ENCODE assay signal across 8 cellular contexts in genomic region chr7:135977742-135978066, GRCh38. TPM values are rescaled to one million over a fixed set of nuclear protein-coding genes. Genes with fewer than 3 reads are reported as not detected.
DNase-seq lines count a peak whose midpoint lies in the region; ATAC-seq and TF ChIP-seq lines count a peak whose summit lies in the region.

No MANE protein-coding gene starts in this region.

- H3K4me3 Mint-ChIP-seq in CD4-positive, alpha-beta memory T cell: peak overlapping the region; percentile 89 to 100 (median 96)

- peak overlapping the region; percentile 42 for H2AFZ ChIP-seq in OCI-LY1 (ENCODE audit: low read length)
- H2AFZ ChIP-seq in neuron (ENCODE audit: low read depth, low read length): peak overlapping the region; percentile 68

- no peaks in the 10 kb centered on the region; the same call in 1 of the 2 replicates for H4K20me1 ChIP-seq in OCI-LY1 (ENCODE audit: insufficient read depth, low read length)

- H3K27me3 ChIP-seq in CD4-positive, alpha-beta memory T cell (ENCODE audit: insufficient read depth, low read length): no peaks in the 10 kb centered on the region
- H3K27me3 ChIP-seq in OCI-LY1 (ENCODE audit: insufficient read depth, low read length) (no peaks in the 10 kb centered on the region), endocrine pancreas (ENCODE audit: control insufficient read depth, insufficient read depth, low read length) (no peaks in the 10 kb centered on the region), neuron (ENCODE audit: insufficient read depth, low read length) (no peaks in the 10 kb centered on the region)

- peak overlapping the region; percentile 96 for H3K4me2 ChIP-seq in OCI-LY1 (ENCODE audit: low read length)

- intact Hi-C loops in CD4-positive, alpha-beta memory T cell (cut with micrococcal nuclease): loop anchor here (1.0 to 5.0 kb wide), 6 partner anchors 315 to 1660 kb away; partner anchors contain the start of genes AGBL3, BPGM, CNOT4 and SLC35B4
- intact Hi-C loops in sciatic nerve (cut with DNase I): no loop called here

- H3K27ac ChIP-seq in CD4-positive, alpha-beta memory T cell (ENCODE audit: low read depth, low read length): peak overlapping the region; percentile 93
- H3K27ac ChIP-seq in OCI-LY1 (ENCODE audit: low read depth, low read length, poor library complexity, severe bottlenecking): no peak overlapping the region

- H3K9me3 ChIP-seq in CD4-positive, alpha-beta memory T cell (ENCODE audit: control insufficient read depth in 1 of 2, low read length in 2 of 2): no peaks in the 10 kb centered on the region
- no peaks in the 10 kb centered on the region for H3K9me3 ChIP-seq in OCI-LY1 (ENCODE audit: low read length)
- H3K9me3 ChIP-seq in endocrine pancreas (ENCODE audit: control insufficient read depth, low read length): no peaks in the 10 kb centered on the region
- no peaks in the 10 kb centered on the region for H3K9me3 ChIP-seq in neuron (ENCODE audit: low read length)

- H3K4me1 ChIP-seq in CD4-positive, alpha-beta memory T cell (ENCODE audit: insufficient read depth, low read length): peaks cover 88% of the 10 kb centered on the region
- H3K4me1 ChIP-seq in OCI-LY1 (ENCODE audit: insufficient read depth, low read length, severe bottlenecking): peaks cover 49% of the 10 kb centered on the region
- H3K4me1 ChIP-seq in endocrine pancreas (ENCODE audit: control insufficient read depth, insufficient read depth, low read length): peaks cover 23% of the 10 kb centered on the region
- H3K4me1 ChIP-seq in neuron (ENCODE audit: insufficient read depth, low read length): peaks cover 16% of the 10 kb centered on the region

- H3K9me2 ChIP-seq in OCI-LY1 (ENCODE audit: low read depth, low read length): no peaks in the 10 kb centered on the region

- H3K36me3 Mint-ChIP-seq in CD4-positive, alpha-beta memory T cell: peaks cover 9 to 23% of the 10 kb centered on the region in 2 donors

- H3K4me3 ChIP-seq in CD4-positive, alpha-beta memory T cell (ENCODE audit: low read length in 2 of 2): peak overlapping the region; percentile 82 to 90
- H3K4me3 ChIP-seq in OCI-LY1 (ENCODE audit: low read depth, low read length, poor library complexity, severe bottlenecking) (peak overlapping the region; percentile 83), endocrine pancreas (ENCODE audit: control insufficient read depth, insufficient read depth, low read length) (peak overlapping the region; percentile 71), neuron (ENCODE audit: low read length) (peak overlapping the region; percentile 70)

- ATAC-seq in sciatic nerve: no peak

- CTCF ChIA-PET in CD4-positive, alpha-beta memory T cell (lab: Charles Lee; ENCODE audit: partially characterized antibody): interaction anchor here (1.0 kb wide), 2 partner anchors 33 to 315 kb away, joined by 3 read pairs; no protein-coding TSS in a partner anchor

- H3F3A ChIP-seq in OCI-LY1 (ENCODE audit: insufficient read depth, low read length): no peaks in the 10 kb centered on the region

- peaks cover 43% of the 10 kb centered on the region for H3K79me2 ChIP-seq in OCI-LY1 (ENCODE audit: insufficient read depth, low read length)

- H3K27ac Mint-ChIP-seq in CD4-positive, alpha-beta memory T cell: peak overlapping the region; percentile 89 to 98 (median 95)

- POLR2A ChIA-PET in CD4-positive, alpha-beta memory T cell (lab: Charles Lee; ENCODE audit: partially characterized antibody): interaction anchor here (0.7 to 2.0 kb wide), 4 partner anchors 10 to 316 kb away, joined by 3 to 4 read pairs (median 3); partner anchors contain the start of gene STMP1

- no peak for DNase-seq in CD4-positive, alpha-beta memory T cell
- DNase-seq in GDM1 (lab: John Stamatoyannopoulos, UW) (no peak), NCI-H1930 (lab: John Stamatoyannopoulos, UW) (no peak), sciatic nerve (ENCODE audit: low spot score) (no peak), globus pallidus (ENCODE audit: low spot score) (no peak)

- no peaks in the 10 kb centered on the region for H3K27me3 Mint-ChIP-seq in CD4-positive, alpha-beta memory T cell

- no peak overlapping the region for H3K9ac ChIP-seq in OCI-LY1 (ENCODE audit: low read length)
- no peak overlapping the region for H3K9ac ChIP-seq in endocrine pancreas (ENCODE audit: control insufficient read depth, insufficient read depth, low read length)

- H3K9me3 Mint-ChIP-seq in CD4-positive, alpha-beta memory T cell: peaks cover 0 to 3% (median 0%) of the 10 kb centered on the region in 8 donors

- H3K4me1 Mint-ChIP-seq in CD4-positive, alpha-beta memory T cell: peaks cover 59 to 94% (median 76%) of the 10 kb centered on the region in 4 donors

- H3K36me3 ChIP-seq in CD4-positive, alpha-beta memory T cell (ENCODE audit: insufficient read depth, low read length): peaks cover 5% of the 10 kb centered on the region
- peaks cover 26% of the 10 kb centered on the region for H3K36me3 ChIP-seq in OCI-LY1 (ENCODE audit: insufficient read depth, low read length)
- H3K36me3 ChIP-seq in endocrine pancreas (ENCODE audit: control insufficient read depth, insufficient read depth, low read length): no peaks in the 10 kb centered on the region
- peaks cover 9% of the 10 kb centered on the region for H3K36me3 ChIP-seq in neuron (ENCODE audit: insufficient read depth, low read length)

- TF ChIP-seq CTCF in OCI-LY1 (IDR thresholded peaks at IDR 0.05; ENCODE audit: low read length): no peak

RNA-seq across cellular contexts. Expression of gene MTPN, which starts 0.5 kb away (rescaled TPM):
- total RNA-seq in CD4-positive, alpha-beta memory T cell: 10 to 100 TPM; 83.1 to 84.5 TPM
- 100 to 1,000 TPM in 1 of 2 donors, 10 to 100 TPM in 1; 63.6 to 105 TPM for polyA plus RNA-seq in CD4-positive, alpha-beta memory T cell
- 114 TPM for total RNA-seq in sciatic nerve
